In genomic region chr6:31660998-31661866, GRCh38 we compare ENCODE assay signal across 8 cellular contexts. TPM values are rescaled to one million over a fixed set of nuclear protein-coding genes. Genes with fewer than 3 reads are reported as not detected.
DNase-seq lines count a peak whose midpoint lies in the region; ATAC-seq and TF ChIP-seq lines count a peak whose summit lies in the region.

No MANE protein-coding gene starts in this region.

- H3K4me1 ChIP-seq in SK-N-SH (ENCODE audit: control insufficient read depth in 1 of 2, insufficient read depth in 2 of 2, low read depth in 1 of 2, low read length in 1 of 2): peaks cover 22 to 35% of the 10 kb centered on the region in 2 experiments; a peak in 2 of 4 replicates
- H3K4me1 ChIP-seq in subcutaneous abdominal adipose tissue (ENCODE audit: control insufficient read depth in 5 of 5, insufficient read depth in 5 of 5, low read length in 5 of 5): peaks cover 14 to 69% (median 58%) of the 10 kb centered on the region in 5 donors

- no peaks in the 10 kb centered on the region for H3K27me3 ChIP-seq in SK-N-SH (ENCODE audit: insufficient read depth)
- H3K27me3 ChIP-seq in subcutaneous abdominal adipose tissue (ENCODE audit: control insufficient read depth in 5 of 5, insufficient read depth in 4 of 5, low read length in 5 of 5): no peaks in the 10 kb centered on the region

- H3K9me2 ChIP-seq in SK-N-SH: no peaks in the 10 kb centered on the region

- no peaks in the 10 kb centered on the region for H3K9me3 Mint-ChIP-seq in activated T-helper 17 cell treated with anti-CD3 and anti-CD28 coated beads, Interleukin-2, amount 50 U/mL, for 72 hours

- CTCF ChIA-PET in SK-N-SH (lab: Yijun Ruan, JAX): interaction anchor here (0.8 to 2.0 kb wide), 5 partner anchors 9 to 203 kb away, joined by 3 to 9 read pairs (median 6); partner anchors contain the start of gene BAG6

- peak overlapping the region; percentile 86; the same call in 1 of the 2 replicates for H3K9ac ChIP-seq in SK-N-SH
- peak overlapping the region in 3 of 5 donors; percentile 74 to 99 (median 90) for H3K9ac ChIP-seq in subcutaneous abdominal adipose tissue (ENCODE audit: low read length in 5 of 5)

- TF ChIP-seq EP300 in SK-N-SH (IDR thresholded peaks at IDR 0.05; ENCODE audit: borderline replicate concordance in 1 of 2, low read depth in 1 of 2, low read length in 1 of 2): no peak

- peaks cover 25% of the 10 kb centered on the region for H3K4me1 Mint-ChIP-seq in activated T-helper 17 cell treated with anti-CD3 and anti-CD28 coated beads, Interleukin-2, amount 50 U/mL, for 72 hours

- peak overlapping the region; percentile 67 to 82 for H3K27ac ChIP-seq in SK-N-SH (ENCODE audit: low read depth in 2 of 2, low read length in 1 of 2)
- H3K27ac ChIP-seq in subcutaneous abdominal adipose tissue (ENCODE audit: low read depth, low read length): peak overlapping the region; percentile 89

- TF ChIP-seq RAD21 in SK-N-SH (IDR thresholded peaks at IDR 0.05; ENCODE audit: low read length): no peak

- peak overlapping the region; percentile 95 for H3K27ac Mint-ChIP-seq in activated T-helper 17 cell treated with anti-CD3 and anti-CD28 coated beads, Interleukin-2, amount 50 U/mL, for 72 hours

- no peak for TF ChIP-seq CTCF in SK-N-SH (IDR thresholded peaks at IDR 0.05)

- peaks cover 8% of the 10 kb centered on the region; the same call in 1 of the 2 replicates for H4K20me1 ChIP-seq in SK-N-SH (ENCODE audit: insufficient read depth)

- 66% methylated on average over 15 of the region's 15 CpGs for WGBS in SK-N-SH (ENCODE audit: low lambda C conversion rate)

- H3K4me2 ChIP-seq in SK-N-SH: peak overlapping the region; percentile 97

- H3F3A ChIP-seq in SK-N-SH (replicated peaks; ENCODE audit: insufficient read depth): peaks cover 27% of the 10 kb centered on the region

- no peak for ATAC-seq in SK-N-SH treated with all-trans-retinoic acid at 6 μM for 48 hours
- no peak for ATAC-seq in activated T-helper 17 cell treated with anti-CD3 and anti-CD28 coated beads, Interleukin-2, amount 50 U/mL, for 72 hours (replicated peaks)

- H3K4me3 Mint-ChIP-seq in activated T-helper 17 cell treated with anti-CD3 and anti-CD28 coated beads, Interleukin-2, amount 50 U/mL, for 72 hours: peak overlapping the region; percentile 96

- H3K36me3 ChIP-seq in SK-N-SH (replicated peaks in 1 of 2; ENCODE audit: control insufficient read depth in 1 of 2, insufficient read depth in 2 of 2, low read length in 1 of 2) (peaks cover 14 to 15% of the 10 kb centered on the region in 2 experiments), subcutaneous abdominal adipose tissue (ENCODE audit: control insufficient read depth in 5 of 5, insufficient read depth in 5 of 5, low read length in 5 of 5) (peaks cover 0 to 34% (median 18%) of the 10 kb centered on the region in 5 donors)

- DNase-seq in SK-N-SH (no peak), dermis blood vessel endothelial cell (no peak), NCI-H2029 (lab: John Stamatoyannopoulos, UW) (no peak)
- DNase-seq in activated CD4-positive, alpha-beta T cell treated with anti-CD3 and anti-CD28 coated beads for 48 hours: no peak

- POLR2A ChIA-PET in SK-N-SH (lab: Yijun Ruan, JAX): interaction anchor here (0.5 to 2.3 kb wide), 7 partner anchors 9 to 174 kb away, joined by 3 to 16 read pairs (median 4); partner anchors contain the start of genes ABHD16A and BAG6

- H3K9me3 ChIP-seq in SK-N-SH (no peaks in the 10 kb centered on the region), iPS-18c (ENCODE audit: control insufficient read depth, insufficient read depth, low read length) (no peaks in the 10 kb centered on the region), subcutaneous abdominal adipose tissue (ENCODE audit: control insufficient read depth in 5 of 5, low read length in 5 of 5) (no peaks in the 10 kb centered on the region)

- H3K4me3 ChIP-seq in SK-N-SH (ENCODE audit: low read depth in 2 of 2, low read length in 1 of 2) (peak overlapping the region; percentile 85), iPS-18c (ENCODE audit: insufficient read depth, low read depth, low read length) (peak overlapping the region; percentile 88), subcutaneous abdominal adipose tissue (ENCODE audit: low read depth in 1 of 5, low read length in 5 of 5) (peak overlapping the region; percentile 58 to 94 (median 84))

- no peaks in the 10 kb centered on the region for H3K27me3 Mint-ChIP-seq in activated T-helper 17 cell treated with anti-CD3 and anti-CD28 coated beads, Interleukin-2, amount 50 U/mL, for 72 hours

- peaks cover 92% of the 10 kb centered on the region for H3K36me3 Mint-ChIP-seq in activated T-helper 17 cell treated with anti-CD3 and anti-CD28 coated beads, Interleukin-2, amount 50 U/mL, for 72 hours (ENCODE audit: low read depth)

- H2AFZ ChIP-seq in SK-N-SH (ENCODE audit: low read depth): peak overlapping the region; percentile 48; the same call in 1 of the 2 replicates

- peaks cover 78% of the 10 kb centered on the region for H3K79me2 ChIP-seq in SK-N-SH (ENCODE audit: insufficient read depth)

TF ChIP-seq in SK-N-SH, 30 proteins besides CTCF, POLR2A, EP300 and RAD21:
- 0 out of 2 replicates have a peak, but pooled peaks have one; percentile 8 for TF ChIP-seq JUND (IDR thresholded peaks at IDR 0.05)
- TF ChIP-seq GATA2 (CRISPR knock-in tag; IDR thresholded peaks at IDR 0.05): no peak

TF ChIP-seq in SK-N-SH treated with all-trans-retinoic acid at 6 μM for 48 hours, 23 proteins besides CTCF, POLR2A, EP300 and RAD21 (continues in another document):
- TF ChIP-seq POU6F1 (CRISPR knock-in tag; IDR thresholded peaks at IDR 0.05; ENCODE audit: borderline replicate concordance, low read depth) (no peak), ISL1 (CRISPR knock-in tag; IDR thresholded peaks at IDR 0.05) (no peak), TCF4 (CRISPR knock-in tag; IDR thresholded peaks at IDR 0.05; ENCODE audit: borderline replicate concordance) (no peak), ARNTL (CRISPR knock-in tag; IDR thresholded peaks at IDR 0.05; ENCODE audit: borderline replicate concordance, low read depth) (no peak), OSR1 (CRISPR knock-in tag; IDR thresholded peaks at IDR 0.05) (no peak), SNAI2 (CRISPR knock-in tag; IDR thresholded peaks at IDR 0.05) (no peak), TOX (CRISPR knock-in tag; IDR thresholded peaks at IDR 0.05; ENCODE audit: borderline replicate concordance) (no peak)

RNA-seq across cellular contexts. Expression of gene C6orf47, which starts 0.7 kb away (rescaled TPM):
- 10.3 and 11.5 TPM in 2 replicates for polyA plus RNA-seq in SK-N-SH (2012; rRNA removed)
- polyA plus RNA-seq in SK-N-SH (2012; cell fraction: cytosol; rRNA removed): 8.9 and 10.2 TPM in 2 replicates
- 7.4 and 8.3 TPM in 2 replicates for polyA plus RNA-seq in SK-N-SH (2012; cell fraction: nucleus; rRNA removed)
- total RNA-seq in activated T-helper 17 cell treated with anti-CD3 and anti-CD28 coated beads, Interleukin-2, amount 50 U/mL, for 72 hours: 10 to 100 TPM; 16.2 to 21.0 TPM
- total RNA-seq in dermis blood vessel endothelial cell: 20.6 and 28.6 TPM in 2 replicates

RNA-seq across cellular contexts. Expression of gene GPANK1, which starts 3.6 kb away (rescaled TPM):
- polyA plus RNA-seq in SK-N-SH (2012; rRNA removed): 18.3 and 19.1 TPM in 2 replicates
- polyA plus RNA-seq in SK-N-SH (2012; cell fraction: cytosol; rRNA removed): 14.7 and 16.1 TPM in 2 replicates
- 22.2 and 29.8 TPM in 2 replicates for polyA plus RNA-seq in SK-N-SH (2012; cell fraction: nucleus; rRNA removed)
- total RNA-seq in activated T-helper 17 cell treated with anti-CD3 and anti-CD28 coated beads, Interleukin-2, amount 50 U/mL, for 72 hours: 10 to 100 TPM; 30.1 to 39.0 TPM
- total RNA-seq in dermis blood vessel endothelial cell: 11.9 and 12.9 TPM in 2 replicates

RNA-seq across cellular contexts. Expression of gene CSNK2B, which starts 4.6 kb away (rescaled TPM):
- 97.3 and 101 TPM in 2 replicates for polyA plus RNA-seq in SK-N-SH (2012; rRNA removed)
- 78.4 and 88.7 TPM in 2 replicates for polyA plus RNA-seq in SK-N-SH (2012; cell fraction: cytosol; rRNA removed)
- 196 and 229 TPM in 2 replicates for polyA plus RNA-seq in SK-N-SH (2012; cell fraction: nucleus; rRNA removed)
- 100 to 1,000 TPM; 204 to 245 TPM for total RNA-seq in activated T-helper 17 cell treated with anti-CD3 and anti-CD28 coated beads, Interleukin-2, amount 50 U/mL, for 72 hours
- 111 and 116 TPM in 2 replicates for total RNA-seq in dermis blood vessel endothelial cell

RNA-seq across cellular contexts. Expression of gene APOM, which starts 5.5 kb away (rescaled TPM):
- polyA plus RNA-seq in SK-N-SH (2012; rRNA removed): 6.8 and 7.2 TPM in 2 replicates
- 3.9 and 6.0 TPM in 2 replicates for polyA plus RNA-seq in SK-N-SH (2012; cell fraction: cytosol; rRNA removed)
- 4.1 and 6.1 TPM in 2 replicates for polyA plus RNA-seq in SK-N-SH (2012; cell fraction: nucleus; rRNA removed)
- 1 to 10 TPM in 1 of 2 donors, under 1 TPM in 1; 0.76 to 1.3 TPM for total RNA-seq in activated T-helper 17 cell treated with anti-CD3 and anti-CD28 coated beads, Interleukin-2, amount 50 U/mL, for 72 hours
- 0.34 and 0.37 TPM in 2 replicates for total RNA-seq in dermis blood vessel endothelial cell

RNA-seq across cellular contexts. Expression of gene LY6G5B, which starts 8.5 kb away (rescaled TPM):
- polyA plus RNA-seq in SK-N-SH (2012; rRNA removed): 12.7 and 20.6 TPM in 2 replicates
- polyA plus RNA-seq in SK-N-SH (2012; cell fraction: cytosol; rRNA removed): 1.0 and 1.7 TPM in 2 replicates
- polyA plus RNA-seq in SK-N-SH (2012; cell fraction: nucleus; rRNA removed): 138 and 168 TPM in 2 replicates
- 10 to 100 TPM; 25.3 to 28.1 TPM for total RNA-seq in activated T-helper 17 cell treated with anti-CD3 and anti-CD28 coated beads, Interleukin-2, amount 50 U/mL, for 72 hours
- total RNA-seq in dermis blood vessel endothelial cell: 1.8 and 3.2 TPM in 2 replicates
